15 cellular contexts compared by ENCODE assay signal in the genomic region with DNA sequence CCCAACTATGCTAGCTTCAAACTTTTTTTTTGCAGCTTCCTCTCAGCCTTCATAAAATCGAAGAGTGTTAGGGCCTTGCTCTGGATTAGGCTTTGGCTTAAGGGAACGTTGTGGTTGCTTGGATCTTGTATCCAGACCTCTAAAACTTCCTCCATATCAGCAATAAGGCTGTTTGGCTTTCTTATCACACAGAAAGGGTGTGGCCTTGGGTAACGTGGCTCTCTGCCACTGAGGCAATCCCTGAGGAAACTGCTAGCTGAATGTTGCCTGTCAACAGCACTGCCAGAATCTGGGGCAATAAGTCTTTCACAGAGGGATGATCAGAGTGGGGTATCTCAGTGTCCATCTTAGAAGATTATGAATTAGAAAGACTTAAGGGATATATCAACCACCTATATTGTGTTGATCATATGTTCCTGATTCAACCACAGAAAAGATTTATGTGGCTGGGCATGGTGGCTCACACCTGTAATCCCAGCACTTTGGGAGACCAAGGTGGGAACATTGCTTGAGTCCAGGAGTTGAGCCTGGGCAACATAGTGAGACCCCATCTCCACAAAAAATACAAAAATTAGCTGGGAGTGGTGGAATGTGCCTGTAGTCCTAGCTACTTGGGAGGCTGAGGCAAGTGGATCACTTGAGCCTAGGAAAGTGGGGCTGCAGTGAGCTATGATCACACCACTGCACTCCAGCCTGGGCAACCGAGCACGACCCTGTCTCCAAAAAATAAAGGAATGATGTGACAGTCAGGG. TPM values are rescaled to one million over a fixed set of nuclear protein-coding genes. Genes with fewer than 3 reads are reported as not detected.
DNase-seq lines count a peak whose midpoint lies in the region; ATAC-seq, FAIRE-seq and TF ChIP-seq lines count a peak whose summit lies in the region.
"Had no signal": no experiment of that assay in that cellular context is flagged by ENCODE, and none has a peak within 500 bp of the region (broad histone marks: within the 10 kb centered on the region; RNA-seq: fewer than 3 reads in every experiment).

No MANE protein-coding gene starts in this region.

- no peak for FAIRE-seq in small intestine (lab: Jason Lieb, UNC)
- FAIRE-seq: A549, GM19239 had no signal

- 38% methylated on average over 5 of the region's 5 CpGs for WGBS in hepatocyte (ENCODE audit: low lambda C conversion rate, missing lambda C conversion rate)
- 22 to 47% (median 28%) methylated on average over 5 of the region's 5 CpGs for WGBS in small intestine, 3 donors
- 42 to 46% (median 42%) methylated on average over 5 of the region's 5 CpGs for WGBS in ovary, 3 donors
- 44 to 59% methylated on average over 4 to 5 of the region's 5 CpGs for WGBS in esophagus squamous epithelium, 2 donors

- H3K9me2 ChIP-seq in hepatocyte (replicated peaks; ENCODE audit: insufficient read depth) (no peaks in the 10 kb centered on the region), GM23338 (ENCODE audit: insufficient read depth) (no peaks in the 10 kb centered on the region)

- TF ChIP-seq POLR2A in ovary (IDR thresholded peaks at IDR 0.05) (no peak), esophagus squamous epithelium (IDR thresholded peaks at IDR 0.05) (no peak)

- no peak for TF ChIP-seq CTCF in hepatocyte (IDR thresholded peaks at IDR 0.05; ENCODE audit: poor library complexity)
- no peak for TF ChIP-seq CTCF in GM23338 (conservative IDR thresholded peaks at IDR 0.05; ENCODE audit: low read depth in 2 of 2)
- no peak for TF ChIP-seq CTCF in ovary (IDR thresholded peaks at IDR 0.05)
- no peak for TF ChIP-seq CTCF in esophagus squamous epithelium (IDR thresholded peaks at IDR 0.05)

- intact Hi-C loops in cardiac septum (cut with DNase I): no loop called here
- intact Hi-C loops in ovary (cut with DNase I): no loop called here
- intact Hi-C loops in esophagus squamous epithelium (cut with DNase I): no loop called here

- H3K27ac Mint-ChIP-seq in GM23338: no peak overlapping the region
- H3K27ac Mint-ChIP-seq: CD8-positive, alpha-beta T cell had no signal

- H3K36me3 ChIP-seq in hepatocyte (replicated peaks; ENCODE audit: insufficient read depth, low read depth) (no peaks in the 10 kb centered on the region), small intestine (ENCODE audit: control insufficient read depth in 2 of 2, insufficient read depth in 2 of 2, low read length in 2 of 2) (no peaks in the 10 kb centered on the region), GM23338 (ENCODE audit: insufficient read depth) (no peaks in the 10 kb centered on the region), ovary (no peaks in the 10 kb centered on the region), esophagus squamous epithelium (no peaks in the 10 kb centered on the region)

- ATAC-seq in GM23338: no peak
- ATAC-seq: A549; CD8-positive, alpha-beta T cell had no signal

- peaks cover 10% of the 10 kb centered on the region for H3K27me3 Mint-ChIP-seq in GM23338 (ENCODE audit: insufficient read depth, low read depth, poor library complexity)

- H3K4me2 ChIP-seq in hepatocyte: no peak overlapping the region
- no peak overlapping the region for H3K4me2 ChIP-seq in GM23338
- H3K4me2 ChIP-seq: A549 had no signal

- H3K79me2 ChIP-seq in hepatocyte (no peaks in the 10 kb centered on the region), GM23338 (replicated peaks; ENCODE audit: insufficient read depth) (no peaks in the 10 kb centered on the region)

- H3K4me1 Mint-ChIP-seq in GM23338: peaks cover 18% of the 10 kb centered on the region

- H3F3A ChIP-seq in GM23338 (replicated peaks; ENCODE audit: low read depth): no peaks in the 10 kb centered on the region

- H3K4me3 Mint-ChIP-seq in GM23338: no peak overlapping the region
- H3K4me3 Mint-ChIP-seq: CD14-positive monocyte; CD8-positive, alpha-beta T cell had no signal

- no peaks in the 10 kb centered on the region for H3K9me3 ChIP-seq in hepatocyte (ENCODE audit: low read depth)
- no peaks in the 10 kb centered on the region for H3K9me3 ChIP-seq in small intestine (ENCODE audit: control insufficient read depth, low read depth)
- no peaks in the 10 kb centered on the region for H3K9me3 ChIP-seq in ovary
- H3K9me3 ChIP-seq in esophagus squamous epithelium: no peaks in the 10 kb centered on the region
- H3K9me3 ChIP-seq: A549 had no signal

- H3K4me1 ChIP-seq in hepatocyte (ENCODE audit: insufficient read depth): no peaks in the 10 kb centered on the region
- no peaks in the 10 kb centered on the region for H3K4me1 ChIP-seq in small intestine (ENCODE audit: control insufficient read depth in 2 of 2, insufficient read depth in 1 of 2, low read depth in 1 of 2, low read length in 1 of 2)
- peaks cover 11% of the 10 kb centered on the region for H3K4me1 ChIP-seq in GM23338 (ENCODE audit: insufficient read depth)
- no peaks in the 10 kb centered on the region for H3K4me1 ChIP-seq in ovary (ENCODE audit: insufficient read depth)
- no peaks in the 10 kb centered on the region for H3K4me1 ChIP-seq in esophagus squamous epithelium
- H3K4me1 ChIP-seq: A549 had no signal

- no peaks in the 10 kb centered on the region for H4K20me1 ChIP-seq in hepatocyte (ENCODE audit: insufficient read depth, poor library complexity, severe bottlenecking)
- H4K20me1 ChIP-seq in GM23338 (replicated peaks; ENCODE audit: insufficient read depth): no peaks in the 10 kb centered on the region

- peak; percentile 57 for DNase-seq in amniotic epithelial cell (ENCODE audit: low read depth)
- peak; percentile 11 for DNase-seq in hepatocyte (ENCODE audit: low spot score)
- DNase-seq in small intestine: peak; percentile 57
- DNase-seq in GM23338 (ENCODE audit: low spot score): no peak
- no peak for DNase-seq in cardiac septum (ENCODE audit: low spot score)
- no peak for DNase-seq in ovary
- DNase-seq in esophagus squamous epithelium (lab: John Stamatoyannopoulos, UW): no peak
- DNase-seq: CD8-positive, alpha-beta T cell; COR-L47; DND-41; GF-D8; HCEC 1CT had no signal

- TF ChIP-seq EP300 in ovary (IDR thresholded peaks at IDR 0.05): no peak

- H3K4me3 ChIP-seq in hepatocyte (no peak overlapping the region), small intestine (ENCODE audit: low read depth in 1 of 2, low read length in 2 of 2) (no peak overlapping the region), GM23338 (no peak overlapping the region), ovary (no peak overlapping the region), esophagus squamous epithelium (no peak overlapping the region)
- H3K4me3 ChIP-seq: A549 had no signal

- H3K27me3 ChIP-seq in hepatocyte (no peaks in the 10 kb centered on the region), small intestine (ENCODE audit: control insufficient read depth in 2 of 2, insufficient read depth in 2 of 2, low read length in 2 of 2) (no peaks in the 10 kb centered on the region), GM23338 (ENCODE audit: insufficient read depth) (no peaks in the 10 kb centered on the region), ovary (no peaks in the 10 kb centered on the region), esophagus squamous epithelium (no peaks in the 10 kb centered on the region)

- H3K9me3 Mint-ChIP-seq in GM23338: no peaks in the 10 kb centered on the region; the same call in 2 of the 3 replicates
- H3K9me3 Mint-ChIP-seq: CD8-positive, alpha-beta T cell had no signal

- no peaks in the 10 kb centered on the region for H3K36me3 Mint-ChIP-seq in GM23338 (ENCODE audit: low read depth)
- H3K36me3 Mint-ChIP-seq: CD14-positive monocyte; CD8-positive, alpha-beta T cell had no signal

- H2AFZ ChIP-seq in hepatocyte (no peak overlapping the region), GM23338 (no peak overlapping the region)

- no peak overlapping the region for H3K27ac ChIP-seq in hepatocyte
- H3K27ac ChIP-seq in small intestine (ENCODE audit: low read depth in 1 of 2, low read length in 1 of 2): no peak overlapping the region
- no peak overlapping the region for H3K27ac ChIP-seq in GM23338 (ENCODE audit: low read depth)
- H3K27ac ChIP-seq in ovary: no peak overlapping the region
- H3K27ac ChIP-seq in esophagus squamous epithelium: no peak overlapping the region
- H3K27ac ChIP-seq: A549 had no signal

TF ChIP-seq in GM23338, 12 proteins besides CTCF, POLR2A, EP300 and RAD21 (continues in another document):
- no peak for TF ChIP-seq POLR2AphosphoS5 (IDR thresholded peaks at IDR 0.05; ENCODE audit: low read depth)

RNA-seq across cellular contexts. Expression of a gene that starts 12.5 kb away (rescaled TPM):
- 27.6 and 31.3 TPM in 2 replicates for total RNA-seq in hepatocyte
- polyA plus RNA-seq in hepatocyte: 20.9 and 23.2 TPM in 2 replicates
- polyA plus RNA-seq in small intestine: 1 to 10 TPM; 5.7 to 6.3 (median 5.8) TPM
- total RNA-seq in GM23338 (2014; rRNA removed; shearing (Covaris generic)): 23.2 and 26.0 TPM in 2 replicates
- 31.5 and 40.9 TPM in 2 replicates for polyA plus RNA-seq in GM23338 (2016; fragmentation: Nextera tagmentation; extraction: Ambion mirVana)
- 37.5 TPM for total RNA-seq in cardiac septum
- 10 to 100 TPM; 18.4 to 34.4 (median 31.7) TPM for total RNA-seq in ovary
- 10 to 100 TPM in 1 of 2 donors, 1 to 10 TPM in 1; 8.3 to 12.6 TPM for polyA plus RNA-seq in ovary
- 10 to 100 TPM; 19.4 to 34.3 (median 31.7) TPM for total RNA-seq in esophagus squamous epithelium

Comparison
In these comparisons a context has a peak if more than half of its experiments do, and no peak if none do; other contexts are left out.
1. DNase-seq: peak in amniotic epithelial cell (single experiment), hepatocyte (single experiment) and small intestine (single experiment); none in GM23338 (single experiment), cardiac septum (single experiment), ovary (0 of 5) and esophagus squamous epithelium (single experiment).